In the genomic region with DNA sequence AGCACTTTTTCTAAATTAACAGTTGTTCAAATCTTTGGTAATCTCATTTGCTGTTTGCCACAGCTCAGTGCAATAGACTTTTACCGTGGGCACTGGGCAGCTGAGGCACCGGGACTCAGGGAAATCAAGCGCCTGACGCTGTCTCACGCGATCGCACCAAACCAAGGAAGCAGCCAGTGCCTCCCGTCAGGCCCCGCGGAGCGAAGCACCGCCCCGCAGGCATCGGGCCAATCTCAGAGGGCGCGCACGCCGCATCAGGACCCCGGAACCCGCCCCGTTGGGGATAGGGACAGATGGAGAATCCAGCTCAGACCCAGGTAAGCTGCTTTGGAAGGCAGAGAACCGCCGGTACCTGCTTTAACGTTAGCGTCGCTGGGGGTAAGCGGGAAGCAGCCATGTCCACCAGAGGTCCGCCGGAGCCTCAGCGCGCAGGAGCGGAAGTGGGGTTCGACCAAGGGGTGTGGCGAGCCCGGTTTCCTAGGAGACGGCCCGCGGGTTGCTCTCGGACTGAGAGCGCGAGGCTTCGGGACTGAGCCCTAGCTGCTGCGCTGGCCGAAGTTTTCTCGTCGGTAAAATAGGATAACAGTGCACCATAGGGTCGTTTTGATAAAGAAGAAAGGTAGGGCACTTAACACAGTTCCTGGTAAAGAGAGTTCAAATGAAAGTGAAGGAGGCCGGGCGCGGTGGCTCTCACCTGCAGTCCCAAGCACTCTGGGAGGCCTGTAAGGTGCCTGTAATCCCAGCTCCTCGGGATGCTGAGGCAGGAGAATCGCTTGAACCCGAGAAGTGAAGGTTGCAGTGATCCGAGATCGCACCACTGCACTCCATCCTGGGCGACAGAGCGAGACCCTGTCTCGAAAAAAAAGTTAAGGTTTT, we compare ENCODE assay signal across 8 cellular contexts. TPM values are rescaled to one million over a fixed set of nuclear protein-coding genes. Genes with fewer than 3 reads are reported as not detected.
DNase-seq lines count a peak whose midpoint lies in the region; ATAC-seq, FAIRE-seq and TF ChIP-seq lines count a peak whose summit lies in the region.

TSS of gene LYRM2 (minus strand) at position 428 of the 876 bp plus-strand sequence. CDS start at position 397, 31 bp downstream.

- peak within 1 kb of the TSS; percentile 72 for H2AFZ ChIP-seq in HepG2 (ENCODE audit: low read length)

- H3K4me2 ChIP-seq in HepG2 (ENCODE audit: low read depth, low read length): peak within 1 kb of the TSS; percentile 85

- FAIRE-seq in HepG2 (lab: Jason Lieb, UNC): peak; percentile 12

- intact Hi-C loops in CD14-positive monocyte (cut with micrococcal nuclease): loop anchor here in 1 of 2 donors (10.0 kb wide), 2 partner anchors 284 to 674 kb away; partner anchors contain the start of genes RNGTT and UBE2J1
- intact Hi-C loops in HepG2 (cut with micrococcal nuclease; ENCODE audit: unreplicated experiment): no loop called here

- H4K20me1 ChIP-seq in HepG2 (ENCODE audit: insufficient read depth, low read length): no peaks in the 10 kb centered on the region

- H3K27me3 Mint-ChIP-seq in CD14-positive monocyte (ENCODE audit: low read depth in 3 of 3): no peaks in the 10 kb centered on the region

- peak; percentile 93 to 95 for TF ChIP-seq POLR2A in HepG2 (IDR thresholded peaks at IDR 0.05; ENCODE audit: insufficient read depth in 1 of 2, low read depth in 2 of 2, low read length in 2 of 2)

- peaks cover under 1 to 16% of the 10 kb centered on the region in 2 experiments; a peak in 3 of 5 replicates for H3K36me3 ChIP-seq in HepG2 (replicated peaks in 1 of 2; ENCODE audit: control insufficient read depth in 1 of 2, insufficient read depth in 2 of 2, low read length in 2 of 2)

- peak within 1 kb of the TSS; percentile 85 for H3K27ac ChIP-seq in HepG2 (ENCODE audit: extremely low read length, insufficient read depth, low read length)

- CTCF ChIA-PET in HepG2 (lab: Yijun Ruan, JAX; ENCODE audit: low intra/inter-chr PET ratio, low total read pairs): no interaction called here

- peaks cover 15% of the 10 kb centered on the region for H3K79me2 ChIP-seq in HepG2 (ENCODE audit: insufficient read depth, low read length)

- peaks cover 13% of the 10 kb centered on the region for H3K4me1 ChIP-seq in HepG2 (ENCODE audit: insufficient read depth, low read length)

- H3K4me3 Mint-ChIP-seq in CD14-positive monocyte: peak within 1 kb of the TSS; percentile 92 to 94

- H3K4me3 ChIP-seq in HepG2 (replicated peaks in 1 of 3; ENCODE audit: insufficient read depth in 1 of 3, low read depth in 2 of 3, low read length in 3 of 3): peak within 1 kb of the TSS; percentile 62 to 87 (median 67)

- POLR2A ChIA-PET in HepG2 (lab: Yijun Ruan, JAX): interaction anchor here (1.0 to 1.2 kb wide), 4 partner anchors 9 to 224 kb away, joined by 3 to 6 read pairs (median 3); partner anchors contain the start of gene MDN1

- ATAC-seq in GM19395 (IDR thresholded peaks at IDR 0.05; ENCODE audit: unreplicated experiment) (peak; percentile 99), HG03565 (IDR thresholded peaks at IDR 0.05; ENCODE audit: unreplicated experiment) (peak; percentile 92), HepG2 (peak; percentile 99)

- peak; percentile 42; the same call in 1 of the 2 replicates for TF ChIP-seq RAD21 in HepG2 (CRISPR knock-in tag; IDR thresholded peaks at IDR 0.05)

- DNase-seq in CD14-positive monocyte (ENCODE audit: low spot score): peak; percentile 95
- DNase-seq in NCI-H774 (lab: John Stamatoyannopoulos, UW): peak; percentile 98
- DNase-seq in activated CD4-positive, alpha-beta T cell treated with anti-CD3 and anti-CD28 coated beads, Interleukin-2, amount 50 U/mL, for 4 hours: peak; percentile 83 to 84
- DNase-seq in dermis blood vessel endothelial cell: peak; percentile 96
- DNase-seq in HepG2 (ENCODE audit: low spot score): peak; percentile 84
- DNase-seq in stimulated activated CD4-positive, alpha-beta T cell treated with anti-CD3 and anti-CD28 coated beads, Interleukin-4, amount 100 ng/mL, for 1 hour: peak; percentile 91

- H3K27ac Mint-ChIP-seq in CD14-positive monocyte: peak within 1 kb of the TSS; percentile 96 to 98 (median 98)

- peaks cover 21% of the 10 kb centered on the region for H3K4me1 Mint-ChIP-seq in CD14-positive monocyte

- TF ChIP-seq CTCF in CD14-positive monocyte (IDR thresholded peaks at IDR 0.05): no peak
- peak; percentile 24; the same call in 1 of the 2 replicates for TF ChIP-seq CTCF in HepG2 (CRISPR knock-in tag; IDR thresholded peaks at IDR 0.05)

- no peak for TF ChIP-seq EP300 in HepG2 (IDR thresholded peaks at IDR 0.05; ENCODE audit: low read depth in 2 of 2, low read length in 2 of 2)
- no peak for TF ChIP-seq EP300 in HepG2 (CRISPR knock-in tag; IDR thresholded peaks at IDR 0.05; ENCODE audit: borderline replicate concordance)

- peak within 1 kb of the TSS; percentile 83 for H3K9ac ChIP-seq in HepG2 (ENCODE audit: insufficient read depth, low read depth, low read length)

- in situ Hi-C loops in HepG2 (cut with HindIII; ENCODE audit: extremely low pct_ligation_motif_present, low pct_unique_long_range_greater_than_20kb): no loop called here

- WGBS in HepG2 (ENCODE audit: low lambda C conversion rate): under 1% methylated on average over 46 of the region's 58 CpGs

- no peaks in the 10 kb centered on the region; a peak in 1 of 5 replicates for H3K27me3 ChIP-seq in HepG2 (ENCODE audit: control insufficient read depth in 1 of 2, insufficient read depth in 2 of 2, low read length in 2 of 2)

- H3K9me3 Mint-ChIP-seq in CD14-positive monocyte: peaks cover 0 to 3% (median 0%) of the 10 kb centered on the region in 7 donors

- BruUV-seq in HepG2 (replicated peaks; lab: Mats Ljungman, UMichigan): no TSS peak

- H3K36me3 Mint-ChIP-seq in CD14-positive monocyte: peaks cover 30 to 37% of the 10 kb centered on the region in 2 donors

- H3K9me3 ChIP-seq in HepG2 (ENCODE audit: low read length): no peaks in the 10 kb centered on the region

RNA-seq across cellular contexts. Expression of gene LYRM2, which starts in this region (rescaled TPM):
- polyA plus RNA-seq in CD14-positive monocyte (10 to 100 TPM; 58.1 to 64.0 TPM), HepG2 (2011; rRNA removed) (13.8 and 17.8 TPM in 2 replicates)
- total RNA-seq in dermis blood vessel endothelial cell (16.0 and 20.6 TPM in 2 replicates), HepG2 (2016; rRNA removed; fragmentation: Illumina TruSeq; extraction: Trizol) (32.6 and 49.5 TPM in 2 replicates)
- total RNA-seq in HepG2 (2016; cell fraction: cytosol; rRNA removed; fragmentation: Illumina TruSeq; extraction: Trizol; ENCODE audit: low read depth): 4.4 and 4.6 TPM in 2 replicates
- 36.8 and 55.7 TPM in 2 replicates for total RNA-seq in HepG2 (2016; cell fraction: insoluble cytoplasmic fraction; rRNA removed; fragmentation: Illumina TruSeq; extraction: Trizol)
- 13.9 and 16.0 TPM in 2 replicates for total RNA-seq in HepG2 (2016; cell fraction: membrane; rRNA removed; fragmentation: Illumina TruSeq; extraction: Trizol)
- total RNA-seq in HepG2 (2016; cell fraction: nucleus; rRNA removed; fragmentation: Illumina TruSeq; extraction: Trizol): 12.6 and 14.8 TPM in 2 replicates
- 6.0 and 13.6 TPM in 2 replicates for polyA plus RNA-seq in HepG2 (2011; cell fraction: cytosol; rRNA removed)
- 1.4 and 3.4 TPM in 2 replicates for polyA plus RNA-seq in HepG2 (2011; cell fraction: nucleus; rRNA removed)
- 16.6 and 20.8 TPM in 2 replicates for polyA plus RNA-seq in HepG2 (2012)
- polyA plus RNA-seq in HepG2 (2016; cell fraction: cytosol; fragmentation: Illumina TruSeq; extraction: Trizol; ENCODE audit: low read depth): 5.1 and 6.1 TPM in 2 replicates
- 42.1 and 46.1 TPM in 2 replicates for polyA plus RNA-seq in HepG2 (2016; cell fraction: insoluble cytoplasmic fraction; fragmentation: Illumina TruSeq; extraction: Trizol; ENCODE audit: low read depth)
- polyA plus RNA-seq in HepG2 (2016; cell fraction: membrane; fragmentation: Illumina TruSeq; extraction: Trizol; ENCODE audit: low read depth): 11.1 and 12.2 TPM in 2 replicates
- 20.0 and 21.2 TPM in 2 replicates for polyA plus RNA-seq in HepG2 (2016; cell fraction: nucleus; fragmentation: Illumina TruSeq; extraction: Trizol; ENCODE audit: insufficient read depth, low read depth)
- 2.4 and 4.3 TPM in 2 replicates for polyA minus RNA-seq in HepG2 (2011; rRNA and poly(A)+ RNA removed; ENCODE audit: low replicate concordance)
- polyA minus RNA-seq in HepG2 (2011; cell fraction: cytosol; rRNA and poly(A)+ RNA removed): 8.7 and 10.6 TPM in 2 replicates
- 9.5 and 12.7 TPM in 2 replicates for polyA minus RNA-seq in HepG2 (2011; cell fraction: nucleus; rRNA and poly(A)+ RNA removed)

Comparison
In these comparisons a context has a peak if more than half of its experiments do, and no peak if none do; other contexts are left out.
1. Peak in every context shown above with its lines: DNase-seq, ATAC-seq, H3K4me3 ChIP-seq and H3K27ac ChIP-seq.